In the genomic region with DNA sequence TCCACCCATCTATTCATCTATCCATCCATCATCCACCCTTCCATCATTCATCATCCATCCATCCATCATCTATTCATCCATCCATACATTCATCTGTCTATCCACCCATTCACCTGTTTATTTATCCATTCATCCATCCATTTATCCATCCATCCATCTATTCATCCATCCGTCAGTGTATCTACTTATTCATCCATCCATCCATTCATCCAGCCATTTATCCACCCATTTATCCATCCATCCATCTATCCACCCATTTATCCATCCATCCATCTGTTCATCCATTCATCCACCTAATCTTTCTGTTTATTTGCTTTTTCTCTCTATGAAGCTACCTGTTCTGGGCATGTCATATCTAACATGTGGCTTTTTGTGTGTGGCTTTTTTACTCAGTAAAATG, we compare ENCODE assay signal across 8 cellular contexts.
"Had no signal": no experiment of that assay in that cellular context is flagged by ENCODE, and none has a peak within 500 bp of the region (broad histone marks: within the 10 kb centered on the region; RNA-seq: fewer than 3 reads in every experiment).

No MANE protein-coding gene starts in this region.

- FAIRE-seq: H54 had no signal

- DNase-seq: GM23248, GOT3, H9, HCEC 1CT, HFFc6, Karpas-422, KBM-7 had no signal

- H3K4me3 ChIP-seq: GM23248 had no signal
